Comparison of ENCODE assay signal across 28 cellular contexts in the genomic region with DNA sequence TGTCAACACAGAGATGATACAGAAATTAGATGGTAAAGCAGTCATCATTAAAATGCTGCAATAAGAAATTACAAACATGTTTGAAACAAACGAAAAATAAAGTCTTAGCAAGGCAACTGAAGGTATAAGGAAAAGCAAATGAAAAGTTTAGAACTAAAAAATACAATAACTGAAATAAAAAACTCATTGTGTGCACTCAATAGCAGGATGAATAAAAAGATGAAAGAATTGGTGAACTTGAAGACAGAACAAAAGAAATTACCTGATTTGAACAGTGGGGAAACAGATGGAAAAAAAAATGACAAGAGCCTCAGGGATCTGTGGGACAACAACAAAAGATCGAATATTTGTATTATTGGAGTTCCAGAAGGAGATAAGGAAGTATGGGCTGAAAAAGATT.
"Had no signal": no experiment of that assay in that cellular context is flagged by ENCODE, and none has a peak within 500 bp of the region (broad histone marks: within the 10 kb centered on the region; RNA-seq: fewer than 3 reads in every experiment).

No MANE protein-coding gene starts in this region.

- H3K4me3 ChIP-seq: neural progenitor cell, pancreas, prostate gland, right lobe of liver, sigmoid colon, suprapubic skin, testis, tibial artery, transverse colon, upper lobe of right lung, uterus had no signal

- H3K4me1 ChIP-seq: pancreas, prostate gland, right lobe of liver, sigmoid colon, suprapubic skin, testis, tibial artery, transverse colon, upper lobe of right lung, uterus had no signal

- H3K36me3 ChIP-seq: neural progenitor cell, pancreas, prostate gland, right lobe of liver, sigmoid colon, suprapubic skin, tibial artery, transverse colon, upper lobe of right lung, uterus had no signal

- DNase-seq: naive thymus-derived CD4-positive, alpha-beta T cell; natural killer cell; occipital lobe; pancreas; right cardiac atrium; right lobe of liver; sigmoid colon; small intestine; stimulated activated CD4-positive, alpha-beta T cell treated with anti-CD3 and anti-CD28 coated beads, Interleukin-15, amount 100 ng/mL, for 24 hours; stimulated activated CD4-positive, alpha-beta T cell treated with anti-CD3 and anti-CD28 coated beads, Interleukin-2, amount 100 ng/mL, for 24 hours; stimulated activated CD4-positive, alpha-beta T cell treated with anti-CD3 and anti-CD28 coated beads, Interleukin-2, amount 100 ng/mL, for 48 hours; stimulated activated CD4-positive, alpha-beta T cell treated with anti-CD3 and anti-CD28 coated beads, Interleukin-4, amount 100 ng/mL, for 4 hours; stimulated activated CD8-positive, alpha-beta memory T cell treated with anti-CD3 and anti-CD28 coated beads, Interleukin-4, amount 100 ng/mL, for 48 hours; stimulated activated naive CD4-positive, alpha-beta T cell; stimulated activated naive CD8-positive, alpha-beta T cell treated with anti-CD3 and anti-CD28 coated beads, Interleukin-15, amount 100 ng/mL, for 72 hours; stimulated activated naive CD8-positive, alpha-beta T cell treated with anti-CD3 and anti-CD28 coated beads, Interleukin-15, Interleukin-2, amounts not matched to agents 100 U/mL and 50 U/mL, for 24 hours; substantia nigra; testis; tibial artery; transverse colon; upper lobe of right lung; uterus had no signal

- H3K4me2 ChIP-seq: neural progenitor cell had no signal

- H3K27me3 ChIP-seq: neural progenitor cell, pancreas, right lobe of liver, sigmoid colon, testis, tibial artery, transverse colon, upper lobe of right lung, uterus had no signal

- H3K27ac ChIP-seq: neural progenitor cell, pancreas, prostate gland, right lobe of liver, sigmoid colon, suprapubic skin, testis, tibial artery, transverse colon, upper lobe of right lung, uterus had no signal

- H3K4me3 Mint-ChIP-seq: naive thymus-derived CD4-positive, alpha-beta T cell; natural killer cell; nephron; neural progenitor cell; stimulated activated memory B cell treated with anti-CD40 and anti-IgM and Interleukin-4, amounts not matched to agents 10 μg/mL and 1 μg/mL and 100 μg/mL, for 72 hours; stimulated activated naive CD8-positive, alpha-beta T cell treated with anti-CD3 and anti-CD28 coated beads, Interleukin-15, amount 100 ng/mL, for 72 hours; type B pancreatic cell had no signal

- H3K27ac Mint-ChIP-seq: naive thymus-derived CD4-positive, alpha-beta T cell; natural killer cell; nephron; neural progenitor cell; stimulated activated memory B cell treated with anti-CD40 and anti-IgM and Interleukin-4, amounts not matched to agents 10 μg/mL and 1 μg/mL and 100 μg/mL, for 72 hours; stimulated activated naive CD8-positive, alpha-beta T cell treated with anti-CD3 and anti-CD28 coated beads, Interleukin-15, amount 100 ng/mL, for 72 hours; type B pancreatic cell had no signal

- H2AFZ ChIP-seq: neural progenitor cell had no signal

- ATAC-seq: naive thymus-derived CD4-positive, alpha-beta T cell; natural killer cell; pancreas; right cardiac atrium; right lobe of liver; stimulated activated memory B cell treated with anti-CD40 and anti-IgM and Interleukin-4, amounts not matched to agents 10 μg/mL and 1 μg/mL and 100 μg/mL, for 72 hours; stimulated activated naive CD8-positive, alpha-beta T cell treated with anti-CD3 and anti-CD28 coated beads, Interleukin-15, amount 100 ng/mL, for 72 hours; stimulated activated naive CD8-positive, alpha-beta T cell treated with anti-CD3 and anti-CD28 coated beads, Interleukin-15, Interleukin-2, amounts not matched to agents 100 U/mL and 50 U/mL, for 24 hours; upper lobe of right lung had no signal

- H3K9ac ChIP-seq: neural progenitor cell had no signal

- H3K36me3 Mint-ChIP-seq: type B pancreatic cell had no signal

- H3K9me3 ChIP-seq: pancreas, prostate gland, right lobe of liver, testis, upper lobe of right lung, uterus had no signal

- H3K4me1 Mint-ChIP-seq: natural killer cell; stimulated activated naive CD8-positive, alpha-beta T cell treated with anti-CD3 and anti-CD28 coated beads, Interleukin-15, amount 100 ng/mL, for 72 hours had no signal
